In the genomic region with DNA sequence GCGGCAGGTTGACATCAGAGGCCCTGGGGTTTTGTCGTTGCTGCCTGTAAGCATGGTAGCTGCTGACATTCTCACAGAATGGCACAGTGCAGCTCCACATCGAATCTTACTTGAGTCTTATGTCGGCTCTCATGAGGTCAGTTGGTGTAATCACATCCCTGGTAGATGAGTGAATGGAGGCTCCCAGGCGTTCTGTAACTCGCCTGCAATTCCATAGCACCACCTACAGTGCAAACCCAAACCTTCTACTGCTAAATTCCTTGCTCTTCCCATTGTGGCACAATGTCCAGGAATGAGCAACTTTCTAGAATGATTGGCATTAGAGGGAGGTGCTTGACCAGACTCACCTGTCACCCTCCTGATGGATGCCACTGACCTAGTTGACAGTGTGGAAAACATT, we compare ENCODE assay signal across 14 cellular contexts.
DNase-seq lines count a peak whose midpoint lies in the region; ATAC-seq and TF ChIP-seq lines count a peak whose summit lies in the region.
"Had no signal": no experiment of that assay in that cellular context is flagged by ENCODE, and none has a peak within 500 bp of the region (broad histone marks: within the 10 kb centered on the region; RNA-seq: fewer than 3 reads in every experiment).

No MANE protein-coding gene starts in this region.

- in situ Hi-C loops in astrocyte of the cerebellum (cut with HindIII; ENCODE audit: low sequenced_read_pairs): no loop called here

- DNase-seq in AG10803 (ENCODE audit: low read depth) (peak; percentile 20), astrocyte of the cerebellum (ENCODE audit: low read depth) (no peak), iris pigment epithelial cell (ENCODE audit: low read depth) (peak; percentile 85), NCI-H446 treated with DMSO at 0.1 percent for 48 hours (lab: John Stamatoyannopoulos, UW) (no peak), NCI-H1694 (lab: John Stamatoyannopoulos, UW) (no peak), adrenal gland (no peak)
- DNase-seq: activated T-cell treated with anti-CD3 and anti-CD28 coated beads for 4 hours; CD8-positive, alpha-beta T cell; foreskin melanocyte; NCI-H1417 treated with DMSO at 0.1 percent for 48 hours; RPMI8226 had no signal

- H3K27me3 ChIP-seq in adrenal gland: no peaks in the 10 kb centered on the region

- H3K4me1 ChIP-seq in HEK293 (ENCODE audit: control insufficient read depth, insufficient read depth, low read length) (no peaks in the 10 kb centered on the region), adrenal gland (replicated peaks in 1 of 2) (no peaks in the 10 kb centered on the region)

- POLR2A ChIA-PET in HEK293 (lab: Yijun Ruan, JAX): no interaction called here

- CTCF ChIA-PET in HEK293 (lab: Yijun Ruan, JAX): interaction anchor here (0.6 to 3.2 kb wide), 4 partner anchors 12 to 1069 kb away, joined by 3 to 25 read pairs (median 4); no protein-coding TSS in a partner anchor

- no peak for ATAC-seq in HG02970 (IDR thresholded peaks at IDR 0.05; ENCODE audit: low FRiP score, unreplicated experiment)
- ATAC-seq: CD8-positive, alpha-beta T cell had no signal

- TF ChIP-seq CTCF in AG10803 (conservative IDR thresholded peaks at IDR 0.05; ENCODE audit: low read length) (peak; percentile 13; the same call in 1 of the 2 replicates), HEK293 (tag by site-specific recombination; IDR thresholded peaks at IDR 0.05) (no peak), astrocyte of the cerebellum (IDR thresholded peaks at IDR 0.05; ENCODE audit: low read depth, low read length, missing control alignments) (peak; percentile 33), adrenal gland (IDR thresholded peaks at IDR 0.05) (no peak)

- 80 to 87% (median 81%) methylated on average over 6 of the region's 6 CpGs for WGBS in adrenal gland, 4 donors

- H3K27ac ChIP-seq in HEK293 (ENCODE audit: extremely low read depth, low read depth, low read length) (no peak overlapping the region), adrenal gland (no peak overlapping the region)
- H3K27ac ChIP-seq: thoracic aorta had no signal

- H3K4me3 ChIP-seq in AG10803 (ENCODE audit: low read length): no peak overlapping the region
- H3K4me3 ChIP-seq in HEK293 (ENCODE audit: low read depth, low read length): no peak overlapping the region
- H3K4me3 ChIP-seq in astrocyte of the cerebellum (ENCODE audit: low read depth, low read length): no peak overlapping the region
- H3K4me3 ChIP-seq in adrenal gland: no peak overlapping the region
- H3K4me3 ChIP-seq: thoracic aorta had no signal

- no peaks in the 10 kb centered on the region for H3K36me3 ChIP-seq in HEK293 (ENCODE audit: control insufficient read depth in 2 of 2, insufficient read depth in 1 of 2, low read length in 2 of 2)
- H3K36me3 ChIP-seq in adrenal gland (replicated peaks in 1 of 2): no peaks in the 10 kb centered on the region
- H3K36me3 ChIP-seq: thoracic aorta had no signal

- TF ChIP-seq POLR2A in adrenal gland (IDR thresholded peaks at IDR 0.05): no peak

- intact Hi-C loops in adrenal gland (cut with DNase I): no loop called here

- H3K9me3 ChIP-seq in HEK293 (ENCODE audit: control insufficient read depth, insufficient read depth, low read depth, low read length) (no peaks in the 10 kb centered on the region), adrenal gland (replicated peaks in 1 of 3) (no peaks in the 10 kb centered on the region)
- H3K9me3 ChIP-seq: thoracic aorta had no signal

TF ChIP-seq in HEK293, 187 proteins besides CTCF, POLR2A, EP300 and RAD21:
- TF ChIP-seq ZNF654 (tag by site-specific recombination; IDR thresholded peaks at IDR 0.05; ENCODE audit: low read depth): 0 out of 2 replicates have a peak, but pooled peaks have one; percentile 12
- TF ChIP-seq, protein P1, sequence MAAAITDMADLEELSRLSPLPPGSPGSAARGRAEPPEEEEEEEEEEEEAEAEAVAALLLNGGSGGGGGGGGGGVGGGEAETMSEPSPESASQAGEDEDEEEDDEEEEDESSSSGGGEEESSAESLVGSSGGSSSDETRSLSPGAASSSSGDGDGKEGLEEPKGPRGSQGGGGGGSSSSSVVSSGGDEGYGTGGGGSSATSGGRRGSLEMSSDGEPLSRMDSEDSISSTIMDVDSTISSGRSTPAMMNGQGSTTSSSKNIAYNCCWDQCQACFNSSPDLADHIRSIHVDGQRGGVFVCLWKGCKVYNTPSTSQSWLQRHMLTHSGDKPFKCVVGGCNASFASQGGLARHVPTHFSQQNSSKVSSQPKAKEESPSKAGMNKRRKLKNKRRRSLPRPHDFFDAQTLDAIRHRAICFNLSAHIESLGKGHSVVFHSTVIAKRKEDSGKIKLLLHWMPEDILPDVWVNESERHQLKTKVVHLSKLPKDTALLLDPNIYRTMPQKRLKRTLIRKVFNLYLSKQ (tag by site-specific recombination; IDR thresholded peaks at IDR 0.05; ENCODE audit: borderline replicate concordance): no peak

Comparison
In these comparisons a context has a peak if more than half of its experiments do, and no peak if none do; other contexts are left out.
1. DNase-seq: peak in AG10803 (single experiment) and iris pigment epithelial cell (single experiment); none in astrocyte of the cerebellum (single experiment), NCI-H446 treated with DMSO at 0.1 percent for 48 hours (single experiment), NCI-H1694 (single experiment) and adrenal gland (0 of 7).
2. CTCF ChIP-seq: peak in AG10803 (single experiment) and astrocyte of the cerebellum (single experiment); none in HEK293 (single experiment) and adrenal gland (0 of 6).